ENCODE assay signal across 19 cellular contexts in genomic region chr19:39670998-39671397, GRCh38. TPM values are rescaled to one million over a fixed set of nuclear protein-coding genes. Genes with fewer than 3 reads are reported as not detected.
DNase-seq lines count a peak whose midpoint lies in the region; ATAC-seq, FAIRE-seq and TF ChIP-seq lines count a peak whose summit lies in the region.
"Had no signal": no experiment of that assay in that cellular context is flagged by ENCODE, and none has a peak within 500 bp of the region (broad histone marks: within the 10 kb centered on the region; RNA-seq: fewer than 3 reads in every experiment).

No MANE protein-coding gene starts in this region.

- no peaks in the 10 kb centered on the region for H3K36me3 ChIP-seq in Karpas-422 (ENCODE audit: insufficient read depth, low read length)
- H3K36me3 ChIP-seq in GM12878 (ENCODE audit: control insufficient read depth in 2 of 2, insufficient read depth in 2 of 2, low read length in 1 of 2): no peaks in the 10 kb centered on the region
- H3K36me3 ChIP-seq: BLaER1 treated with 17β-estradiol and CSF1 and Interleukin-3, amounts not matched to agents 10 nM and 100 nM had no signal

- H3K9me3 ChIP-seq in A549 (peaks cover 8% of the 10 kb centered on the region), Karpas-422 (ENCODE audit: low read length) (peaks cover 7% of the 10 kb centered on the region), GM12878 (replicated peaks; ENCODE audit: control insufficient read depth, insufficient read depth, low read length) (no peaks in the 10 kb centered on the region; the same call in 1 of the 3 replicates)

- RAD21 ChIA-PET in GM12878 (lab: Charles Lee; ENCODE audit: unreplicated experiment): interaction anchor here (1.1 to 8.6 kb wide), 7 partner anchors 8 to 173 kb away, joined by 3 to 234 read pairs (median 5); partner anchors contain the start of gene FBL

- H2AFZ ChIP-seq in Karpas-422 (ENCODE audit: low read length): no peak overlapping the region
- H2AFZ ChIP-seq in GM12878 (ENCODE audit: control insufficient read depth, low read depth, low read length): no peak overlapping the region

- CTCF ChIA-PET in A549 (lab: Yijun Ruan, JAX) (interaction anchor here (0.6 to 9.4 kb wide), 43 partner anchors 7 to 552 kb away, joined by 3 to 585 read pairs (median 6); partner anchors contain the start of genes EID2, EID2B, LGALS13 and LGALS16), GM12878 (lab: Yijun Ruan, JAX) (interaction anchor here (0.8 to 9.3 kb wide), 9 partner anchors 26 to 299 kb away, joined by 3 to 335 read pairs (median 4); partner anchors contain the start of genes EID2 and FBL)
- CTCF ChIA-PET in activated CD8-positive, alpha-beta T cell treated with anti-CD3 and anti-CD28 coated beads for 36 hours (lab: Charles Lee): interaction anchor here (0.8 to 5.4 kb wide), 9 partner anchors 8 to 139 kb away, joined by 3 to 62 read pairs (median 4); no protein-coding TSS in a partner anchor

- no peaks in the 10 kb centered on the region for H3K36me3 Mint-ChIP-seq in activated CD8-positive, alpha-beta T cell treated with anti-CD3 and anti-CD28 coated beads for 36 hours (ENCODE audit: low read depth)
- H3K36me3 Mint-ChIP-seq: CD4-positive, CD25-positive, alpha-beta regulatory T cell had no signal

- intact Hi-C loops in GM12878 (cut with micrococcal nuclease; ENCODE audit: unreplicated experiment): no loop called here
- intact Hi-C loops in activated CD8-positive, alpha-beta T cell treated with anti-CD3 and anti-CD28 coated beads for 36 hours (cut with micrococcal nuclease): loop anchor here (10.0 kb wide), 1 partner anchor 94 kb away; no protein-coding TSS in a partner anchor

- H3K27ac ChIP-seq in A549 (no peak overlapping the region), Karpas-422 (ENCODE audit: low read length) (no peak overlapping the region), GM12878 (ENCODE audit: control insufficient read depth, insufficient read depth) (no peak overlapping the region)
- H3K27ac ChIP-seq: BLaER1 treated with 17β-estradiol and CSF1 and Interleukin-3, amounts not matched to agents 10 nM and 100 nM had no signal

- SMC1A ChIA-PET in GM12878 (lab: Charles Lee; ENCODE audit: uncharacterized antibody, unreplicated experiment): interaction anchor here (1.1 to 10.7 kb wide), 12 partner anchors 16 to 257 kb away, joined by 3 to 266 read pairs (median 6); partner anchors contain the start of gene FBL

- no peak for TF ChIP-seq RAD21 in A549 (conservative IDR thresholded peaks at IDR 0.05 in 1 of 2, IDR thresholded peaks at IDR 0.05 in 1 of 2)
- TF ChIP-seq RAD21 in GM12878 (IDR thresholded peaks at IDR 0.05; ENCODE audit: insufficient read depth, low read depth, low read length): no peak

- POLR2A ChIA-PET in A549 (lab: Yijun Ruan, JAX) (no interaction called here), GM12878 (lab: Charles Lee) (no interaction called here)
- POLR2A ChIA-PET in activated CD8-positive, alpha-beta T cell treated with anti-CD3 and anti-CD28 coated beads for 36 hours (lab: Charles Lee): interaction anchor here (0.6 to 0.8 kb wide), 2 partner anchors 13 to 66 kb away, joined by 3 read pairs; no protein-coding TSS in a partner anchor

- no peaks in the 10 kb centered on the region for H3K9me2 ChIP-seq in Karpas-422 (replicated peaks; ENCODE audit: insufficient read depth, low read length)

- FAIRE-seq in A549 (lab: Jason Lieb, UNC) (peak; percentile 65), GM12878 (lab: Jason Lieb, UNC) (no peak)
- FAIRE-seq: HepG2, HTR-8/SVneo had no signal

- no peak overlapping the region for H3K4me3 ChIP-seq in A549
- no peak overlapping the region for H3K4me3 ChIP-seq in Karpas-422 (ENCODE audit: low read length)
- no peak overlapping the region for H3K4me3 ChIP-seq in GM12878
- H3K4me3 ChIP-seq: BLaER1 treated with 17β-estradiol and CSF1 and Interleukin-3, amounts not matched to agents 10 nM and 100 nM had no signal

- H3K9me3 Mint-ChIP-seq in activated CD8-positive, alpha-beta T cell treated with anti-CD3 and anti-CD28 coated beads for 36 hours: no peaks in the 10 kb centered on the region
- H3K9me3 Mint-ChIP-seq: HFFc6 had no signal

- H3K4me3 Mint-ChIP-seq in activated CD8-positive, alpha-beta T cell treated with anti-CD3 and anti-CD28 coated beads for 36 hours: no peak overlapping the region
- H3K4me3 Mint-ChIP-seq: CD4-positive, CD25-positive, alpha-beta regulatory T cell; HFFc6 had no signal

- H3K27ac Mint-ChIP-seq in activated CD8-positive, alpha-beta T cell treated with anti-CD3 and anti-CD28 coated beads for 36 hours: no peak overlapping the region
- H3K27ac Mint-ChIP-seq: HFFc6 had no signal

- H3K4me1 Mint-ChIP-seq in activated CD8-positive, alpha-beta T cell treated with anti-CD3 and anti-CD28 coated beads for 36 hours (ENCODE audit: low read depth): peaks cover 9% of the 10 kb centered on the region

- TF ChIP-seq POLR2A in A549 (IDR thresholded peaks at IDR 0.05; ENCODE audit: low read length) (no peak), GM12878 (IDR thresholded peaks at IDR 0.05; ENCODE audit: low read depth, low read length) (no peak)

- H3K27me3 ChIP-seq in Karpas-422 (ENCODE audit: low read length) (peaks cover 5% of the 10 kb centered on the region; the same call in 1 of the 2 replicates), GM12878 (replicated peaks in 1 of 2; ENCODE audit: control insufficient read depth in 2 of 2, insufficient read depth in 2 of 2, low read length in 1 of 2) (no peaks in the 10 kb centered on the region)
- H3K27me3 ChIP-seq: BLaER1 treated with 17β-estradiol and CSF1 and Interleukin-3, amounts not matched to agents 10 nM and 100 nM had no signal

- H4K20me1 ChIP-seq in Karpas-422 (ENCODE audit: insufficient read depth, low read depth, low read length) (no peaks in the 10 kb centered on the region), GM12878 (ENCODE audit: control insufficient read depth, insufficient read depth) (no peaks in the 10 kb centered on the region)
- H4K20me1 ChIP-seq: BLaER1 treated with 17β-estradiol and CSF1 and Interleukin-3, amounts not matched to agents 10 nM and 100 nM had no signal

- no peak for TF ChIP-seq CTCF in A549 (IDR thresholded peaks at IDR 0.05)
- TF ChIP-seq CTCF in GM12878 (IDR thresholded peaks at IDR 0.05 in 2 of 3, conservative IDR thresholded peaks at IDR 0.05 in 1 of 3; ENCODE audit: control insufficient read depth in 2 of 3, extremely low read depth in 1 of 3, insufficient read depth in 1 of 3, low read depth in 3 of 3, low read length in 3 of 3): no peak
- TF ChIP-seq CTCF in activated CD8-positive, alpha-beta T cell treated with anti-CD3 and anti-CD28 coated beads for 36 hours (IDR thresholded peaks at IDR 0.05): no peak

- H3K4me2 ChIP-seq in A549 (no peak overlapping the region), Karpas-422 (ENCODE audit: low read depth, low read length, poor library complexity, severe bottlenecking) (no peak overlapping the region), GM12878 (ENCODE audit: control insufficient read depth, insufficient read depth) (no peak overlapping the region)

- H3K79me2 ChIP-seq in Karpas-422 (ENCODE audit: low read length): no peaks in the 10 kb centered on the region
- no peaks in the 10 kb centered on the region for H3K79me2 ChIP-seq in GM12878 (ENCODE audit: control insufficient read depth, insufficient read depth, low read length)

- in situ Hi-C loops in GM12878 (cut with MboI): loop anchor here (5.0 kb wide), 1 partner anchor 119 kb away; no protein-coding TSS in a partner anchor

- H3K27me3 Mint-ChIP-seq in activated CD8-positive, alpha-beta T cell treated with anti-CD3 and anti-CD28 coated beads for 36 hours: peaks cover 20% of the 10 kb centered on the region

- ATAC-seq in A549 (no peak), GM12878 (no peak)
- ATAC-seq in activated CD8-positive, alpha-beta T cell treated with anti-CD3 and anti-CD28 coated beads for 36 hours: no peak
- ATAC-seq: HepG2 had no signal

- peak; percentile 14 for DNase-seq in NCI-H2171 treated with DMSO at 0.1 percent for 48 hours (lab: John Stamatoyannopoulos, UW)
- no peak for DNase-seq in NCI-H2171 (lab: John Stamatoyannopoulos, UW)
- no peak for DNase-seq in A549 (ENCODE audit: low read depth in 1 of 2, low spot score in 1 of 2)
- peak; percentile 56 for DNase-seq in Karpas-422
- DNase-seq in GM12878 (ENCODE audit: low read depth, low spot score): no peak
- no peak for DNase-seq in activated CD8-positive, alpha-beta T cell treated with anti-CD3 and anti-CD28 coated beads for 36 hours
- no peak for DNase-seq in Kasumi-1 (lab: John Stamatoyannopoulos, UW)
- no peak for DNase-seq in NCI-H2196 (lab: John Stamatoyannopoulos, UW; ENCODE audit: unreplicated experiment)
- DNase-seq: 8988T; ACHN; CD4-positive, CD25-positive, alpha-beta regulatory T cell; DMS53; GF-D8; GOT3; HCEC 1CT; HFFc6 had no signal

- H3K4me1 ChIP-seq in A549: peaks cover 3% of the 10 kb centered on the region; the same call in 1 of the 3 replicates
- peaks cover 31% of the 10 kb centered on the region for H3K4me1 ChIP-seq in Karpas-422 (ENCODE audit: low read length)
- H3K4me1 ChIP-seq in GM12878 (ENCODE audit: control insufficient read depth, insufficient read depth, low read length): peaks cover 10% of the 10 kb centered on the region

- WGBS in A549 (ENCODE audit: missing lambda C conversion rate): 50% methylated on average over 4 of the region's 4 CpGs
- 72% methylated on average over 4 of the region's 4 CpGs for WGBS in GM12878 (ENCODE audit: insufficient coverage, insufficient replicate concordance, low lambda C conversion rate, missing lambda C conversion rate)

- no TSS peak for BruUV-seq in GM12878 (replicated peaks; lab: Mats Ljungman, UMichigan)

- TF ChIP-seq EP300 in A549 (IDR thresholded peaks at IDR 0.05): no peak
- TF ChIP-seq EP300 in GM12878 (IDR thresholded peaks at IDR 0.05; ENCODE audit: borderline replicate concordance in 1 of 2, control insufficient read depth in 1 of 2, low read depth in 2 of 2, low read length in 2 of 2): no peak

- H3K9ac ChIP-seq in Karpas-422 (ENCODE audit: low read length) (no peak overlapping the region), GM12878 (ENCODE audit: control insufficient read depth, insufficient read depth, low read length) (no peak overlapping the region)

RNA-seq across cellular contexts. Expression of gene LGALS16, which starts 15.3 kb away (rescaled TPM):
- polyA plus RNA-seq in A549 (2011; rRNA removed): not detected in 2 replicates
- not detected in 2 replicates for polyA plus RNA-seq in A549 (2012; cell fraction: cytosol; rRNA removed)
- not detected in 2 replicates for polyA plus RNA-seq in A549 (2012; cell fraction: nucleus; rRNA removed)
- not detected in 3 replicates for polyA plus RNA-seq in A549 (2017; fragmentation: RNase III; extraction: RNeasy Plus Mini Kit Qiagen cat#74134 plus additional on column Dnase treatment)
- polyA minus RNA-seq in A549 (2011; rRNA and poly(A)+ RNA removed): not detected in 2 replicates
- total RNA-seq in Karpas-422 (2014; rRNA removed; shearing (Covaris generic); ENCODE audit: low replicate concordance): not detected in 2 replicates
- total RNA-seq in GM12878 (2013; cell fraction: nucleolus; rRNA removed): not detected in 2 replicates
- not detected in 2 replicates for total RNA-seq in GM12878 (2014; rRNA removed)
- not detected in 2 replicates for total RNA-seq in GM12878 (2014; rRNA removed; fragmentation: Illumina TruSeq; extraction: Trizol)
- total RNA-seq in GM12878 (2021): not detected in 2 replicates
- not detected for polyA plus RNA-seq in GM12878 (2011; ENCODE audit: low read depth)
- polyA plus RNA-seq in GM12878 (2011; rRNA removed): not detected in 2 replicates
- not detected in 2 replicates for polyA plus RNA-seq in GM12878 (2011; cell fraction: cytosol; rRNA removed)
- not detected in 2 replicates for polyA plus RNA-seq in GM12878 (2011; cell fraction: nucleus; rRNA removed)
- polyA plus RNA-seq in GM12878 (2012): not detected in 2 replicates
- polyA plus RNA-seq in GM12878 (2014; fragmentation: Illumina TruSeq; extraction: Trizol): not detected in 2 replicates
- polyA plus RNA-seq in GM12878 (2014; fragmentation: Nextera tagmentation; extraction: Ambion mirVana): not detected
- not detected in 2 replicates for polyA plus RNA-seq in GM12878 (2014; rRNA removed)
- not detected for polyA plus RNA-seq in GM12878 (2016; fragmentation: Nextera tagmentation; extraction: Ambion mirVana)
- not detected in 2 replicates for polyA minus RNA-seq in GM12878 (2011; rRNA and poly(A)+ RNA removed)
- polyA minus RNA-seq in GM12878 (2011; cell fraction: cytosol; rRNA and poly(A)+ RNA removed): not detected in 2 replicates
- polyA minus RNA-seq in GM12878 (2011; cell fraction: nucleus; rRNA and poly(A)+ RNA removed): not detected in 2 replicates
- total RNA-seq in activated CD8-positive, alpha-beta T cell treated with anti-CD3 and anti-CD28 coated beads for 36 hours: not detected
- total RNA-seq: CD4-positive, CD25-positive, alpha-beta regulatory T cell; HepG2; HFFc6 had no signal
- polyA plus RNA-seq: CD4-positive, CD25-positive, alpha-beta regulatory T cell; HepG2 had no signal

RNA-seq across cellular contexts. Expression of gene LGALS14, which starts 33.3 kb away (rescaled TPM):
- not detected in 2 replicates for polyA plus RNA-seq in A549 (2011; rRNA removed)
- not detected in 2 replicates for polyA plus RNA-seq in A549 (2012; cell fraction: cytosol; rRNA removed)
- polyA plus RNA-seq in A549 (2012; cell fraction: nucleus; rRNA removed): not detected in 2 replicates
- not detected in 3 replicates for polyA plus RNA-seq in A549 (2017; fragmentation: RNase III; extraction: RNeasy Plus Mini Kit Qiagen cat#74134 plus additional on column Dnase treatment)
- not detected in 2 replicates for polyA minus RNA-seq in A549 (2011; rRNA and poly(A)+ RNA removed)
- 3.7 and 6.1 TPM in 2 replicates for total RNA-seq in Karpas-422 (2014; rRNA removed; shearing (Covaris generic); ENCODE audit: low replicate concordance)
- total RNA-seq in GM12878 (2013; cell fraction: nucleolus; rRNA removed): 0.81 TPM in 1 of 2 replicates, not detected in the other
- 6.9 and 9.0 TPM in 2 replicates for total RNA-seq in GM12878 (2014; rRNA removed)
- total RNA-seq in GM12878 (2014; rRNA removed; fragmentation: Illumina TruSeq; extraction: Trizol): 5.2 and 6.2 TPM in 2 replicates
- total RNA-seq in GM12878 (2021): 4.9 and 6.6 TPM in 2 replicates
- polyA plus RNA-seq in GM12878 (2011; ENCODE audit: low read depth): 39.7 TPM
- polyA plus RNA-seq in GM12878 (2011; rRNA removed): 9.3 and 12.2 TPM in 2 replicates
- polyA plus RNA-seq in GM12878 (2011; cell fraction: cytosol; rRNA removed): 6.7 and 7.4 TPM in 2 replicates
- 2.0 and 5.1 TPM in 2 replicates for polyA plus RNA-seq in GM12878 (2011; cell fraction: nucleus; rRNA removed)
- 23.9 and 27.5 TPM in 2 replicates for polyA plus RNA-seq in GM12878 (2012)
- polyA plus RNA-seq in GM12878 (2014; fragmentation: Illumina TruSeq; extraction: Trizol): 8.1 and 8.5 TPM in 2 replicates
- 10 to 100 TPM; 21.0 to 34.6 TPM for polyA plus RNA-seq in GM12878 (2014; fragmentation: Nextera tagmentation; extraction: Ambion mirVana)
- polyA plus RNA-seq in GM12878 (2014; rRNA removed): 5.2 and 7.6 TPM in 2 replicates
- polyA plus RNA-seq in GM12878 (2016; fragmentation: Nextera tagmentation; extraction: Ambion mirVana): 1 to 10 TPM; 5.1 to 6.2 TPM
- 5.9 and 10.5 TPM in 2 replicates for polyA minus RNA-seq in GM12878 (2011; rRNA and poly(A)+ RNA removed)
- polyA minus RNA-seq in GM12878 (2011; cell fraction: cytosol; rRNA and poly(A)+ RNA removed): 2.6 TPM in 1 of 2 replicates, not detected in the other
- polyA minus RNA-seq in GM12878 (2011; cell fraction: nucleus; rRNA and poly(A)+ RNA removed): 1.2 TPM in 1 of 2 replicates, not detected in the other
- 1 to 10 TPM in 1 of 2 experiments, not detected in 1; 1.8 TPM for total RNA-seq in activated CD8-positive, alpha-beta T cell treated with anti-CD3 and anti-CD28 coated beads for 36 hours
- total RNA-seq: CD4-positive, CD25-positive, alpha-beta regulatory T cell; HepG2; HFFc6 had no signal
- polyA plus RNA-seq: HepG2 had no signal

Comparison
In these comparisons a context has a peak if more than half of its experiments do, and no peak if none do; other contexts are left out.
1. DNase-seq: peak in NCI-H2171 treated with DMSO at 0.1 percent for 48 hours (single experiment) and Karpas-422 (single experiment); none in NCI-H2171 (single experiment), A549 (0 of 2), GM12878 (single experiment), activated CD8-positive, alpha-beta T cell treated with anti-CD3 and anti-CD28 coated beads for 36 hours (single experiment), Kasumi-1 (0 of 2) and NCI-H2196 (single experiment).